ENCODE assay signal across 8 cellular contexts in the genomic region with DNA sequence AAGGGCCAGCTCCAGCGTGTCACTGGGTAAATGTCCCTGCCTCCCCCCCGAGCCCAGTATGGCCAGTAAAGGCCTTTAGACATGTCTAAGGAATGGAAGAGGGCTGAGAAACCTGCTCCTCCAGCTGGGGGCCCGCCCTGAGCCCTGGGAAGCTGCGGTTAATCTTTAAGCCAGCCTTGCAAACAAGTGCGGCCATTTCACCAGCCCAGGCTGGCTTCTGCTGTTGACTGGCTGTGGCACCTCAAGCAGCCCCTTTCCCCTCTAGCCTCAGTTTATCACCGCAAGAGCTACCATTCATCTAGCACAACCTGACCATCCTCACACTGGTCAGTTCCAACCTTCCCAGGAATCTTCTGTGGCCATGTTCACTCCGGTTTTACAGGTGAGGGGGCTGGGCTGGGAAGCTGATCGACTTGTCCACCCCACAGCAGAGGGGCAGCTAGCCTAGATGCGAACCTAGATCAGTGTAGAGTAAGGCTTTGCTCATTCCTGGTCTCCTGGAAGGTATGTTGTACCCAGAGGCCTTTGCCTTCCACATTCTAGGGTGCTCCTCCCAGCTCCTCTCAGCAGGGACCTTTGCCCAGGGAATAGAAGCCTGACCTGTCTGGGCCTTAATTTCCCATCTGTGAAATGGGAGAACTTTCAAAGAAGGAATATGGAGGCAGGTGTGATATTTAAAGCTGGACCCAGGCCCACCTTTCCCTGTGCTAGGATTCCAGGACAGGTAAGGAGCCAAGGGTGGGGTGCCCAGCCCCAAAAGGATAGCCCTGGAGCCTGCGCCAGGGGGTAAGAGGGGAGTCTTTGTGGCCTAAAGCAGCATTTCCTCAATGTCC. TPM values are rescaled to one million over a fixed set of nuclear protein-coding genes. Genes with fewer than 3 reads are reported as not detected.
DNase-seq lines count a peak whose midpoint lies in the region.

No MANE protein-coding gene starts in this region.

- H3K9me3 Mint-ChIP-seq in activated CD4-positive, alpha-beta T cell treated with anti-CD3 and anti-CD28 coated beads, Interleukin-2, amount 10 ng/mL, durations not matched to agents 24 days and 14 days, result no peaks in the 10 kb centered on the region
- H3K9me3 Mint-ChIP-seq in activated CD4-positive, alpha-beta memory T cell treated with anti-CD3 and anti-CD28 coated beads, Interleukin-2, amount 10 ng/mL, durations not matched to agents 7 days and 5 days, result no peaks in the 10 kb centered on the region

- no peaks in the 10 kb centered on the region for H3K27me3 Mint-ChIP-seq in activated CD4-positive, alpha-beta T cell treated with anti-CD3 and anti-CD28 coated beads, Interleukin-2, amount 10 ng/mL, durations not matched to agents 24 days and 14 days
- no peaks in the 10 kb centered on the region for H3K27me3 Mint-ChIP-seq in activated CD4-positive, alpha-beta memory T cell treated with anti-CD3 and anti-CD28 coated beads, Interleukin-2, amount 10 ng/mL, durations not matched to agents 7 days and 5 days

- CTCF ChIA-PET in activated CD4-positive, alpha-beta memory T cell treated with anti-CD3 and anti-CD28 coated beads, Interleukin-2, amount 10 ng/mL, durations not matched to agents 7 days and 5 days (lab: Charles Lee), result no interaction called here

- peak overlapping the region in 1 of 2 donors; percentile 73 for H3K4me3 ChIP-seq in stomach smooth muscle (ENCODE audit: low read length in 2 of 2)

- intact Hi-C loops in activated CD4-positive, alpha-beta T cell treated with anti-CD3 and anti-CD28 coated beads, Interleukin-2, amount 10 ng/mL, durations not matched to agents 24 days and 14 days (cut with micrococcal nuclease), result loop anchor here (5.0 kb wide), 1 partner anchor 47 kb away; no protein-coding TSS in a partner anchor

- no peaks in the 10 kb centered on the region for H3K27me3 ChIP-seq in stomach smooth muscle (ENCODE audit: control insufficient read depth in 1 of 2, insufficient read depth in 2 of 2, low read length in 2 of 2)

- H3K36me3 ChIP-seq in stomach smooth muscle (ENCODE audit: control insufficient read depth in 2 of 2, insufficient read depth in 2 of 2, low read length in 2 of 2), result no peaks in the 10 kb centered on the region

- peak overlapping the region; percentile 49 for H3K27ac ChIP-seq in stomach smooth muscle (ENCODE audit: low read length)

- no peaks in the 10 kb centered on the region for H3K36me3 Mint-ChIP-seq in activated CD4-positive, alpha-beta T cell treated with anti-CD3 and anti-CD28 coated beads, Interleukin-2, amount 10 ng/mL, durations not matched to agents 24 days and 14 days (ENCODE audit: low read depth)
- no peaks in the 10 kb centered on the region for H3K36me3 Mint-ChIP-seq in activated CD4-positive, alpha-beta memory T cell treated with anti-CD3 and anti-CD28 coated beads, Interleukin-2, amount 10 ng/mL, durations not matched to agents 7 days and 5 days (ENCODE audit: low read depth)

- POLR2A ChIA-PET in activated CD4-positive, alpha-beta memory T cell treated with anti-CD3 and anti-CD28 coated beads, Interleukin-2, amount 10 ng/mL, durations not matched to agents 7 days and 5 days (lab: Charles Lee), result no interaction called here

- peaks cover 22% of the 10 kb centered on the region for H3K4me1 ChIP-seq in stomach smooth muscle (ENCODE audit: control insufficient read depth, insufficient read depth, low read length)

- H3K4me3 Mint-ChIP-seq in activated CD4-positive, alpha-beta T cell treated with anti-CD3 and anti-CD28 coated beads, Interleukin-2, amount 10 ng/mL, durations not matched to agents 24 days and 14 days, result peak overlapping the region; percentile 80
- peak overlapping the region; percentile 66 for H3K4me3 Mint-ChIP-seq in activated CD4-positive, alpha-beta memory T cell treated with anti-CD3 and anti-CD28 coated beads, Interleukin-2, amount 10 ng/mL, durations not matched to agents 7 days and 5 days

- H3K9ac ChIP-seq in stomach smooth muscle (ENCODE audit: low read length in 2 of 2), result peak overlapping the region; percentile 68 to 78

- peaks cover 20% of the 10 kb centered on the region for H3K4me1 Mint-ChIP-seq in activated CD4-positive, alpha-beta T cell treated with anti-CD3 and anti-CD28 coated beads, Interleukin-2, amount 10 ng/mL, durations not matched to agents 24 days and 14 days
- H3K4me1 Mint-ChIP-seq in activated CD4-positive, alpha-beta memory T cell treated with anti-CD3 and anti-CD28 coated beads, Interleukin-2, amount 10 ng/mL, durations not matched to agents 7 days and 5 days, result peaks cover 11% of the 10 kb centered on the region

- no peaks in the 10 kb centered on the region for H3K9me3 ChIP-seq in stomach smooth muscle (ENCODE audit: control insufficient read depth in 2 of 2, low read length in 2 of 2)

- no peak for DNase-seq in activated CD4-positive, alpha-beta T cell treated with anti-CD3 and anti-CD28 coated beads, Interleukin-2, amount 10 ng/mL, durations not matched to agents 24 days and 14 days
- DNase-seq in activated CD4-positive, alpha-beta T cell treated with anti-CD3 and anti-CD28 coated beads, Interleukin-2, amount 50 U/mL, for 48 hours, result no peak
- DNase-seq in activated CD4-positive, alpha-beta memory T cell treated with anti-CD3 and anti-CD28 coated beads, Interleukin-2, amount 10 ng/mL, durations not matched to agents 7 days and 5 days, result no peak
- peak; percentile 85 for DNase-seq in left kidney (ENCODE audit: low read depth, low spot score)
- DNase-seq in DMS153 treated with DMSO at 0.1 percent for 48 hours (lab: John Stamatoyannopoulos, UW; ENCODE audit: unreplicated experiment), result no peak
- DNase-seq in NCI-H2107 treated with DMSO at 0.1 percent for 48 hours (lab: John Stamatoyannopoulos, UW; ENCODE audit: unreplicated experiment), result no peak
- no peak for DNase-seq in GM19238 (ENCODE audit: insufficient read length, low spot score)

- no peak overlapping the region for H3K27ac Mint-ChIP-seq in activated CD4-positive, alpha-beta T cell treated with anti-CD3 and anti-CD28 coated beads, Interleukin-2, amount 10 ng/mL, durations not matched to agents 24 days and 14 days
- no peak overlapping the region for H3K27ac Mint-ChIP-seq in activated CD4-positive, alpha-beta memory T cell treated with anti-CD3 and anti-CD28 coated beads, Interleukin-2, amount 10 ng/mL, durations not matched to agents 7 days and 5 days

RNA-seq across cellular contexts. Expression of gene SRC, which starts 1.2 kb away (rescaled TPM):
- 3.6 and 5.4 TPM in 2 replicates for total RNA-seq in activated CD4-positive, alpha-beta T cell treated with anti-CD3 and anti-CD28 coated beads, Interleukin-2, amount 10 ng/mL, durations not matched to agents 24 days and 14 days
- 1 to 10 TPM; 2.6 to 2.7 TPM for total RNA-seq in activated CD4-positive, alpha-beta memory T cell treated with anti-CD3 and anti-CD28 coated beads, Interleukin-2, amount 10 ng/mL, durations not matched to agents 7 days and 5 days

RNA-seq across cellular contexts. Expression of gene MANBAL, which starts 55.3 kb away (rescaled TPM):
- total RNA-seq in activated CD4-positive, alpha-beta T cell treated with anti-CD3 and anti-CD28 coated beads, Interleukin-2, amount 10 ng/mL, durations not matched to agents 24 days and 14 days, result 13.4 and 13.7 TPM in 2 replicates
- total RNA-seq in activated CD4-positive, alpha-beta memory T cell treated with anti-CD3 and anti-CD28 coated beads, Interleukin-2, amount 10 ng/mL, durations not matched to agents 7 days and 5 days, result 1 to 10 TPM; 9.0 to 9.7 TPM
